ENCODE assay signal across 14 cellular contexts in the genomic region with DNA sequence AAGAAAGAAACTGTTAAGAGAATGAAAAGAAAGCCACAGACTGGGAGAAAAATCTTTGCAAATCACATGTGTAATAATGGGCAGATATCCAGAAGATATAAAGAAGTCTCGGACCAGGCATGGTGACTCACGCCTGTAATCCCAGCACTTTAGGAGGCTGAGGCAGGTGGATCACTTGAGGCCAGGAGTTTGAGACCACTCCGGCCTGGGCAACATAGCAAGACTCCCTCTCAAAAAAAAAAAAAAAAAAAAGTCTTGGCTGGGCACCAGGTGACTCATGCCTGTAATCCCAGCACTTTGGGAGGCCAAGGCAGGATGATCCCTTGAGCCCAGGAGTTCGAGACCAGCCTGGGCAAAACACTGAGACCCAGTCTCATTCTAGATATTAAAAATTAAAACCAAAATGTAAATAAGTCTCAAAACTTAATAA. TPM values are rescaled to one million over a fixed set of nuclear protein-coding genes. Genes with fewer than 3 reads are reported as not detected.
DNase-seq lines count a peak whose midpoint lies in the region; FAIRE-seq and TF ChIP-seq lines count a peak whose summit lies in the region.
"Not testable (repeated sequence)": the region's sequence is repeated elsewhere in the genome, so short reads cannot be mapped to it uniquely, and the experiment has no call there.
"Had no signal": no experiment of that assay in that cellular context is flagged by ENCODE, and none has a peak within 500 bp of the region (broad histone marks: within the 10 kb centered on the region; RNA-seq: fewer than 3 reads in every experiment).

No MANE protein-coding gene starts in this region.

- not testable (repeated sequence) for BruUV-seq in Caco-2 (replicated peaks; lab: Mats Ljungman, UMichigan); endothelial cell of umbilical vein (replicated peaks; lab: Mats Ljungman, UMichigan)

- TF ChIP-seq CTCF in Caco-2 (IDR thresholded peaks at IDR 0.05; ENCODE audit: insufficient read depth in 1 of 2, low read depth in 1 of 2, low read length in 1 of 2, severe bottlenecking in 1 of 2, unreplicated experiment in 1 of 2); endothelial cell of umbilical vein (IDR thresholded peaks at IDR 0.05; ENCODE audit: extremely low read depth in 1 of 2, insufficient read depth in 1 of 2, low read depth in 1 of 2, low read length in 2 of 2); osteoblast (IDR thresholded peaks at IDR 0.05; ENCODE audit: extremely low read depth, low read depth, low read length): not testable (repeated sequence)

- H3K4me3 Mint-ChIP-seq in Caco-2 (ENCODE audit: unreplicated experiment) = peak overlapping the region; percentile 51
- H3K4me3 Mint-ChIP-seq in T-helper 2 cell treated with Interferon-gamma antibody and Interleukin-4, amounts not matched to agents 5 μg/mL and 100 μg/mL, for 36 hours = peak overlapping the region; percentile 61

- H3K36me3 ChIP-seq in Caco-2 (ENCODE audit: control insufficient read depth, insufficient read depth, low read length); HUES48 (ENCODE audit: control insufficient read depth, insufficient read depth, low read length); endothelial cell of umbilical vein (ENCODE audit: control insufficient read depth in 2 of 2, extremely low read depth in 1 of 2, insufficient read depth in 2 of 2, low read length in 2 of 2); osteoblast (ENCODE audit: insufficient read depth, low read length): not testable (repeated sequence)

- POLR2A ChIA-PET in Caco-2 (lab: Charles Lee); endothelial cell of umbilical vein (lab: Charles Lee): not testable (repeated sequence)

- not testable (repeated sequence) for H3K9me3 Mint-ChIP-seq in Caco-2 (ENCODE audit: unreplicated experiment); T-helper 2 cell treated with Interferon-gamma antibody and Interleukin-4, amounts not matched to agents 5 μg/mL and 100 μg/mL, for 36 hours

- CTCF ChIA-PET in Caco-2 (lab: Charles Lee) = not testable (repeated sequence)
- CTCF ChIA-PET in endothelial cell of umbilical vein (lab: Charles Lee) = interaction anchor here (0.6 to 1.2 kb wide), 2 partner anchors 16 to 17 kb away, joined by 3 to 5 read pairs; no protein-coding TSS in a partner anchor

- not testable (repeated sequence) for H3K9ac ChIP-seq in HUES48 (ENCODE audit: low read depth, low read length); endothelial cell of umbilical vein (replicated peaks; ENCODE audit: extremely low read depth, insufficient read depth, low read length)

- H3K4me3 ChIP-seq in Caco-2 (ENCODE audit: low read depth, low read length); endothelial cell of umbilical vein (replicated peaks in 1 of 3; ENCODE audit: insufficient read depth in 1 of 3, low read depth in 1 of 3, low read length in 3 of 3); osteoblast (ENCODE audit: insufficient read depth, low read length): not testable (repeated sequence)
- H3K4me3 ChIP-seq in HUES48 (ENCODE audit: low read depth, low read length) = peak overlapping the region; percentile 90

- H3K27me3 Mint-ChIP-seq in Caco-2 (ENCODE audit: insufficient read depth, unreplicated experiment) = not testable (repeated sequence)
- H3K27me3 Mint-ChIP-seq in T-helper 2 cell treated with Interferon-gamma antibody and Interleukin-4, amounts not matched to agents 5 μg/mL and 100 μg/mL, for 36 hours (ENCODE audit: low read depth) = peaks cover 28% of the 10 kb centered on the region

- FAIRE-seq in endothelial cell of umbilical vein (lab: Jason Lieb, UNC) = peak; percentile 67

- dilution Hi-C loops in endothelial cell of umbilical vein (cut with MboI; ENCODE audit: extremely low pct_ligation_motif_present, low sequenced_read_pairs) = not testable (repeated sequence)

- not testable (repeated sequence) for H3K9me1 ChIP-seq in endothelial cell of umbilical vein (replicated peaks; ENCODE audit: control insufficient read depth, extremely low read depth, insufficient read depth, low read length)

- H3K27ac ChIP-seq in HUES48 (ENCODE audit: low read depth, low read length); endothelial cell of umbilical vein (ENCODE audit: insufficient read depth, low read depth, low read length); osteoblast (ENCODE audit: low read depth, low read length): not testable (repeated sequence)

- intact Hi-C loops in Caco-2 (cut with micrococcal nuclease; ENCODE audit: unreplicated experiment) = not testable (repeated sequence)
- intact Hi-C loops in endothelial cell of umbilical vein (cut with micrococcal nuclease) = loop anchor here (5.0 kb wide), 3 partner anchors 39 to 229 kb away; a partner anchor contains a TSS

- not testable (repeated sequence) for DNase-seq in Caco-2; T-helper 2 cell treated with Interferon-gamma antibody and Interleukin-4, amounts not matched to agents 5 μg/mL and 100 μg/mL, for 36 hours (ENCODE audit: low spot score)
- DNase-seq in astrocyte of the hippocampus (ENCODE audit: low read depth, low spot score) = peak; percentile 50
- peak; percentile 80 for DNase-seq in endothelial cell of umbilical vein (ENCODE audit: low read depth, low spot score)
- DNase-seq in iris pigment epithelial cell (ENCODE audit: low read depth) = peak; percentile 68
- DNase-seq in osteoblast (ENCODE audit: insufficient read length, low spot score, missing footprints) = peak; percentile 47

- H3K4me1 Mint-ChIP-seq in Caco-2 (ENCODE audit: low read depth, unreplicated experiment) = peaks cover 15% of the 10 kb centered on the region
- not testable (repeated sequence) for H3K4me1 Mint-ChIP-seq in T-helper 2 cell treated with Interferon-gamma antibody and Interleukin-4, amounts not matched to agents 5 μg/mL and 100 μg/mL, for 36 hours (ENCODE audit: low read depth)

- H3K36me3 Mint-ChIP-seq in Caco-2 (ENCODE audit: insufficient read depth, unreplicated experiment); T-helper 2 cell treated with Interferon-gamma antibody and Interleukin-4, amounts not matched to agents 5 μg/mL and 100 μg/mL, for 36 hours (ENCODE audit: low read depth): not testable (repeated sequence)

- H4K20me1 ChIP-seq in endothelial cell of umbilical vein (replicated peaks; ENCODE audit: control insufficient read depth, extremely low read depth, insufficient read depth, low read length); osteoblast (ENCODE audit: insufficient read depth, low read length): not testable (repeated sequence)

- H3K79me2 ChIP-seq in endothelial cell of umbilical vein (ENCODE audit: control insufficient read depth, insufficient read depth, low read length) = peaks cover 31% of the 10 kb centered on the region
- H3K79me2 ChIP-seq in osteoblast (ENCODE audit: insufficient read depth, low read length) = not testable (repeated sequence)

- not testable (repeated sequence) for TF ChIP-seq POLR2A in endothelial cell of umbilical vein (IDR thresholded peaks at IDR 0.05; ENCODE audit: low read depth, low read length)

- not testable (repeated sequence) for H3K9me3 ChIP-seq in Caco-2; HUES48 (ENCODE audit: control insufficient read depth, insufficient read depth, low read length); endothelial cell of umbilical vein (replicated peaks; ENCODE audit: control insufficient read depth, insufficient read depth, low read length); osteoblast (ENCODE audit: low read depth, low read length)

- H2AFZ ChIP-seq in endothelial cell of umbilical vein (ENCODE audit: low read depth, low read length); osteoblast (ENCODE audit: low read length): not testable (repeated sequence)

- H3K27me3 ChIP-seq in Caco-2 (replicated peaks; ENCODE audit: control insufficient read depth, insufficient read depth, low read length); endothelial cell of umbilical vein (ENCODE audit: control insufficient read depth in 2 of 2, insufficient read depth in 2 of 2, low read length in 2 of 2): not testable (repeated sequence)
- H3K27me3 ChIP-seq in HUES48 (ENCODE audit: control insufficient read depth, insufficient read depth, low read length) (0 out of 2 replicates have a peak, but pooled peaks cover 13% of the 10 kb centered on the region), osteoblast (ENCODE audit: insufficient read depth, low read length) (peaks cover 22% of the 10 kb centered on the region)

- not testable (repeated sequence) for H3K4me2 ChIP-seq in endothelial cell of umbilical vein (ENCODE audit: insufficient read depth, low read length); osteoblast (ENCODE audit: insufficient read depth, low read length)

- H3K27ac Mint-ChIP-seq in Caco-2 (ENCODE audit: unreplicated experiment); T-helper 2 cell treated with Interferon-gamma antibody and Interleukin-4, amounts not matched to agents 5 μg/mL and 100 μg/mL, for 36 hours: not testable (repeated sequence)

- peaks cover 11% of the 10 kb centered on the region for H3K4me1 ChIP-seq in Caco-2
- not testable (repeated sequence) for H3K4me1 ChIP-seq in HUES48 (ENCODE audit: control insufficient read depth, insufficient read depth, low read length); osteoblast (ENCODE audit: insufficient read depth, low read length)
- peaks cover 27% of the 10 kb centered on the region for H3K4me1 ChIP-seq in endothelial cell of umbilical vein (ENCODE audit: control insufficient read depth, extremely low read depth, insufficient read depth, low read length)

RNA-seq across cellular contexts. Expression of a gene that starts 1.1 kb away (rescaled TPM):
- total RNA-seq in Caco-2 (2022) = 40.4 and 40.6 TPM in 2 replicates
- 242 and 253 TPM in 2 replicates for total RNA-seq in endothelial cell of umbilical vein
- 441 and 642 TPM in 2 replicates for polyA plus RNA-seq in endothelial cell of umbilical vein
- 200 and 310 TPM in 2 replicates for polyA plus RNA-seq in endothelial cell of umbilical vein (2011; cell fraction: cytosol; rRNA removed)
- 230 and 265 TPM in 2 replicates for polyA plus RNA-seq in endothelial cell of umbilical vein (2011; cell fraction: nucleus; rRNA removed)
- polyA plus RNA-seq in endothelial cell of umbilical vein (2012) = 68.8 and 103 TPM in 2 replicates
- 152 and 193 TPM in 2 replicates for polyA minus RNA-seq in endothelial cell of umbilical vein
- polyA minus RNA-seq in endothelial cell of umbilical vein (2011; cell fraction: cytosol; rRNA and poly(A)+ RNA removed) = not detected
- polyA minus RNA-seq in endothelial cell of umbilical vein (2011; cell fraction: nucleus; rRNA and poly(A)+ RNA removed) = 53.0 and 89.3 TPM in 2 replicates
- not detected in 2 replicates for total RNA-seq in osteoblast
- polyA plus RNA-seq: keratinocyte had no signal

RNA-seq across cellular contexts. Expression of a gene that starts 24.0 kb away (rescaled TPM):
- total RNA-seq in Caco-2 (2022) (68.7 and 77.1 TPM in 2 replicates), endothelial cell of umbilical vein (43.0 and 45.5 TPM in 2 replicates), osteoblast (26.5 and 30.0 TPM in 2 replicates)
- 55.3 and 72.1 TPM in 2 replicates for polyA plus RNA-seq in endothelial cell of umbilical vein
- 31.4 and 42.0 TPM in 2 replicates for polyA plus RNA-seq in endothelial cell of umbilical vein (2011; cell fraction: cytosol; rRNA removed)
- 33.3 and 33.9 TPM in 2 replicates for polyA plus RNA-seq in endothelial cell of umbilical vein (2011; cell fraction: nucleus; rRNA removed)
- 26.9 and 34.8 TPM in 2 replicates for polyA plus RNA-seq in endothelial cell of umbilical vein (2012)
- 25.6 and 28.5 TPM in 2 replicates for polyA minus RNA-seq in endothelial cell of umbilical vein
- polyA minus RNA-seq in endothelial cell of umbilical vein (2011; cell fraction: cytosol; rRNA and poly(A)+ RNA removed) = 92.9 TPM
- polyA minus RNA-seq in endothelial cell of umbilical vein (2011; cell fraction: nucleus; rRNA and poly(A)+ RNA removed) = 9.0 and 14.7 TPM in 2 replicates

RNA-seq across cellular contexts. Expression of a gene that starts 31.5 kb away (rescaled TPM):
- not detected in 2 replicates for total RNA-seq in Caco-2 (2022)
- total RNA-seq in endothelial cell of umbilical vein = not detected in 2 replicates
- polyA plus RNA-seq in endothelial cell of umbilical vein = not detected in 2 replicates
- polyA plus RNA-seq in endothelial cell of umbilical vein (2011; cell fraction: cytosol; rRNA removed) = not detected in 2 replicates
- 0.05 and 0.27 TPM in 2 replicates for polyA plus RNA-seq in endothelial cell of umbilical vein (2011; cell fraction: nucleus; rRNA removed)
- polyA plus RNA-seq in endothelial cell of umbilical vein (2012) = not detected in 2 replicates
- polyA minus RNA-seq in endothelial cell of umbilical vein = not detected in 2 replicates
- polyA minus RNA-seq in endothelial cell of umbilical vein (2011; cell fraction: cytosol; rRNA and poly(A)+ RNA removed) = not detected
- not detected in 2 replicates for polyA minus RNA-seq in endothelial cell of umbilical vein (2011; cell fraction: nucleus; rRNA and poly(A)+ RNA removed)
- not detected in 2 replicates for total RNA-seq in osteoblast
- total RNA-seq: glomerular endothelial cell, occipital lobe had no signal
- polyA plus RNA-seq: BJ, keratinocyte had no signal

RNA-seq across cellular contexts. Expression of a gene that starts 37.1 kb away (rescaled TPM):
- not detected in 2 replicates for total RNA-seq in Caco-2 (2022)
- total RNA-seq in endothelial cell of umbilical vein = not detected in 2 replicates
- polyA plus RNA-seq in endothelial cell of umbilical vein = 0.17 TPM in 1 of 2 replicates, not detected in the other
- polyA plus RNA-seq in endothelial cell of umbilical vein (2011; cell fraction: cytosol; rRNA removed) = not detected in 2 replicates
- not detected in 2 replicates for polyA plus RNA-seq in endothelial cell of umbilical vein (2011; cell fraction: nucleus; rRNA removed)
- polyA plus RNA-seq in endothelial cell of umbilical vein (2012) = not detected in 2 replicates
- polyA minus RNA-seq in endothelial cell of umbilical vein = not detected in 2 replicates
- not detected for polyA minus RNA-seq in endothelial cell of umbilical vein (2011; cell fraction: cytosol; rRNA and poly(A)+ RNA removed)
- polyA minus RNA-seq in endothelial cell of umbilical vein (2011; cell fraction: nucleus; rRNA and poly(A)+ RNA removed) = not detected in 2 replicates
- not detected in 2 replicates for total RNA-seq in osteoblast
- total RNA-seq: activated CD8-positive, alpha-beta T cell treated with anti-CD3 and anti-CD28 coated beads for 36 hours; glomerular endothelial cell; occipital lobe had no signal
- polyA plus RNA-seq: BJ, keratinocyte had no signal

RNA-seq across cellular contexts. Expression of a gene that starts 46.8 kb away (rescaled TPM):
- total RNA-seq in Caco-2 (2022) (not detected in 2 replicates), endothelial cell of umbilical vein (not detected in 2 replicates), osteoblast (not detected in 2 replicates)
- polyA plus RNA-seq in endothelial cell of umbilical vein = not detected in 2 replicates
- not detected in 2 replicates for polyA plus RNA-seq in endothelial cell of umbilical vein (2011; cell fraction: cytosol; rRNA removed)
- not detected in 2 replicates for polyA plus RNA-seq in endothelial cell of umbilical vein (2011; cell fraction: nucleus; rRNA removed)
- not detected in 2 replicates for polyA plus RNA-seq in endothelial cell of umbilical vein (2012)
- not detected in 2 replicates for polyA minus RNA-seq in endothelial cell of umbilical vein
- not detected for polyA minus RNA-seq in endothelial cell of umbilical vein (2011; cell fraction: cytosol; rRNA and poly(A)+ RNA removed)
- polyA minus RNA-seq in endothelial cell of umbilical vein (2011; cell fraction: nucleus; rRNA and poly(A)+ RNA removed) = not detected in 2 replicates
- total RNA-seq: activated CD8-positive, alpha-beta T cell treated with anti-CD3 and anti-CD28 coated beads for 36 hours; adrenal gland; glomerular endothelial cell; occipital lobe; testis had no signal
- polyA plus RNA-seq: adrenal gland, BJ, keratinocyte had no signal

Comparison
In these comparisons a context has a peak if more than half of its experiments do, and no peak if none do; other contexts are left out.
1. RNA of a gene that starts 1.1 kb away (total RNA-seq): 242 to 253 TPM in endothelial cell of umbilical vein and 40.4 to 40.6 TPM in Caco-2; not detected in osteoblast; every median in the first group is over 10 times any median in the second.